13 cellular contexts compared by ENCODE assay signal in the genomic region with DNA sequence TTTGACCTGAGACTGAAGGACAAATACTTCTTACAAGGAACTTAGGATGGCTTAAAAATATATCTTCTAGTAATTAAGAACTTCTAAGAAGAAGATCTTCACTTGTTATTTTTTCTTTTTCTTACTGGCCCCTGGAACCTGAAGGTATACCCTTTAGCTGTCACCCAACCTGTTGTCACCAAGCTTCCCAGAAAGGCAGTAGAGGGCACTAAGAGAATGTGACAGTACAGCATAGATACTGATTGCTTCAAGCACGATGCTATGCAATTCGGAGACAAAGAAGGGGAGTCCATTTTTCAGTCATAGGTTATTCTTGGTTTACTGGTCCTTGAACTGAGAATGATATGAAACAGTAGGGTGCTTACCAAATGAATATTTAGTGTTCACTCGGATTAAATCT.
DNase-seq lines count a peak whose midpoint lies in the region; ATAC-seq and TF ChIP-seq lines count a peak whose summit lies in the region.
"Had no signal": no experiment of that assay in that cellular context is flagged by ENCODE, and none has a peak within 500 bp of the region (broad histone marks: within the 10 kb centered on the region; RNA-seq: fewer than 3 reads in every experiment).

No MANE protein-coding gene starts in this region.

- ATAC-seq in DND-41 (ENCODE audit: insufficient read depth, low read depth) (no peak), HG03439 (IDR thresholded peaks at IDR 0.05; ENCODE audit: unreplicated experiment) (peak; percentile 74), HG03571 (IDR thresholded peaks at IDR 0.05; ENCODE audit: unreplicated experiment) (no peak)

- no peaks in the 10 kb centered on the region for H4K20me1 ChIP-seq in DND-41 (ENCODE audit: insufficient read depth, low read length)
- no peaks in the 10 kb centered on the region for H4K20me1 ChIP-seq in OCI-LY1 (ENCODE audit: insufficient read depth, low read length)

- H3K4me2 ChIP-seq in DND-41 (ENCODE audit: insufficient read depth, low read length): no peak overlapping the region
- H3K4me2 ChIP-seq in OCI-LY1 (ENCODE audit: low read length): no peak overlapping the region

- H2AFZ ChIP-seq in DND-41 (ENCODE audit: low read depth, low read length): no peak overlapping the region
- no peak overlapping the region for H2AFZ ChIP-seq in OCI-LY1 (ENCODE audit: low read length)

- DNase-seq in DND-41: no peak
- peak; percentile 31 for DNase-seq in globus pallidus (ENCODE audit: low spot score)
- no peak for DNase-seq in NCI-H187 treated with DMSO at 0.1 percent for 48 hours (lab: John Stamatoyannopoulos, UW)
- no peak for DNase-seq in activated CD4-positive, alpha-beta T cell treated with anti-CD3 and anti-CD28 coated beads, Interleukin-2, amount 50 U/mL, for 4 hours
- DNase-seq in SKM-1 (lab: John Stamatoyannopoulos, UW; ENCODE audit: unreplicated experiment): no peak
- DNase-seq: amygdala; DMS79; stimulated activated CD4-positive, alpha-beta T cell treated with anti-CD3 and anti-CD28 coated beads, Interleukin-1b, Interleukin-23, amount 100 ng/mL, for 48 hours; stomach had no signal

- no peaks in the 10 kb centered on the region for H3K79me2 ChIP-seq in DND-41 (ENCODE audit: insufficient read depth, low read length)
- H3K79me2 ChIP-seq in OCI-LY1 (ENCODE audit: insufficient read depth, low read length): no peaks in the 10 kb centered on the region

- H3K9ac ChIP-seq in DND-41 (ENCODE audit: low read depth, low read length): no peak overlapping the region
- H3K9ac ChIP-seq in OCI-LY1 (ENCODE audit: low read length): no peak overlapping the region

- no peaks in the 10 kb centered on the region for H3K36me3 ChIP-seq in DND-41 (ENCODE audit: insufficient read depth, low read length)
- no peaks in the 10 kb centered on the region for H3K36me3 ChIP-seq in OCI-LY1 (ENCODE audit: insufficient read depth, low read length)
- H3K36me3 ChIP-seq: SJSA1, stomach had no signal

- H3K9me2 ChIP-seq in OCI-LY1 (ENCODE audit: low read depth, low read length): no peaks in the 10 kb centered on the region

- H3K27ac ChIP-seq in DND-41 (ENCODE audit: low read length) (no peak overlapping the region), OCI-LY1 (ENCODE audit: low read depth, low read length, poor library complexity, severe bottlenecking) (no peak overlapping the region)
- H3K27ac ChIP-seq: SJSA1, stomach had no signal

- TF ChIP-seq CTCF in DND-41 (IDR thresholded peaks at IDR 0.05; ENCODE audit: borderline replicate concordance, extremely low read depth, low read length, poor library complexity, severe bottlenecking) (peak; percentile 12), OCI-LY1 (IDR thresholded peaks at IDR 0.05; ENCODE audit: low read length) (peak; percentile 50; the same call in 1 of the 2 replicates)

- H3K9me3 ChIP-seq in DND-41 (ENCODE audit: insufficient read depth, low read length, severe bottlenecking): no peaks in the 10 kb centered on the region
- H3K9me3 ChIP-seq in OCI-LY1 (ENCODE audit: low read length): no peaks in the 10 kb centered on the region
- H3K9me3 ChIP-seq: SJSA1, stomach had no signal

- H3K4me1 ChIP-seq in DND-41 (ENCODE audit: insufficient read depth, low read length) (no peaks in the 10 kb centered on the region), OCI-LY1 (ENCODE audit: insufficient read depth, low read length, severe bottlenecking) (no peaks in the 10 kb centered on the region)
- H3K4me1 ChIP-seq: SJSA1, stomach had no signal

- H3K4me3 ChIP-seq in DND-41 (ENCODE audit: low read depth in 1 of 2, low read length in 2 of 2): no peak overlapping the region
- no peak overlapping the region for H3K4me3 ChIP-seq in OCI-LY1 (ENCODE audit: low read depth, low read length, poor library complexity, severe bottlenecking)
- H3K4me3 ChIP-seq: SJSA1, stomach had no signal

- H3K27me3 ChIP-seq in DND-41 (ENCODE audit: insufficient read depth, low read length, poor library complexity) (no peaks in the 10 kb centered on the region), OCI-LY1 (ENCODE audit: insufficient read depth, low read length) (no peaks in the 10 kb centered on the region)
- H3K27me3 ChIP-seq: SJSA1, stomach had no signal

- no peaks in the 10 kb centered on the region for H3F3A ChIP-seq in OCI-LY1 (ENCODE audit: insufficient read depth, low read length)
